Comparison of ENCODE assay signal across 9 cellular contexts in genomic region chr15:29747837-29748417, GRCh38.
DNase-seq lines count a peak whose midpoint lies in the region; ATAC-seq, FAIRE-seq and TF ChIP-seq lines count a peak whose summit lies in the region.
"Had no signal": no experiment of that assay in that cellular context is flagged by ENCODE, and none has a peak within 500 bp of the region (broad histone marks: within the 10 kb centered on the region; RNA-seq: fewer than 3 reads in every experiment).

No MANE protein-coding gene starts in this region.

- WGBS in heart right ventricle, 2 donors: 60 to 71% methylated on average over 3 of the region's 3 CpGs
- 86% methylated on average over 3 of the region's 3 CpGs for WGBS in hepatocyte (ENCODE audit: low lambda C conversion rate, missing lambda C conversion rate)

- no peak overlapping the region for H3K4me3 ChIP-seq in heart right ventricle
- H3K4me3 ChIP-seq in hepatocyte: no peak overlapping the region
- H3K4me3 ChIP-seq in mucosa of descending colon: no peak overlapping the region

- H3K27me3 ChIP-seq in heart right ventricle (no peaks in the 10 kb centered on the region), hepatocyte (no peaks in the 10 kb centered on the region)

- H3K9me3 ChIP-seq in heart right ventricle: no peaks in the 10 kb centered on the region
- no peaks in the 10 kb centered on the region for H3K9me3 ChIP-seq in hepatocyte (ENCODE audit: low read depth)
- no peaks in the 10 kb centered on the region for H3K9me3 ChIP-seq in mucosa of descending colon

- intact Hi-C loops in heart right ventricle (cut with DNase I): loop anchor here in 9 of 10 donors (1.0 to 10.0 kb wide), 7 partner anchors 74 to 187 kb away; partner anchors contain the start of gene TJP1 (in 2 of the 9)
- intact Hi-C loops in Right ventricle myocardium inferior (cut with DNase I): no loop called here
- intact Hi-C loops in mucosa of descending colon (cut with DNase I, micrococcal nuclease): no loop called here

- H4K20me1 ChIP-seq in hepatocyte (ENCODE audit: insufficient read depth, poor library complexity, severe bottlenecking): no peaks in the 10 kb centered on the region

- H3K4me1 ChIP-seq in heart right ventricle: peaks cover 0 to 33% (median 12%) of the 10 kb centered on the region in 9 donors
- H3K4me1 ChIP-seq in hepatocyte (ENCODE audit: insufficient read depth): no peaks in the 10 kb centered on the region
- H3K4me1 ChIP-seq in mucosa of descending colon (ENCODE audit: low read depth): no peaks in the 10 kb centered on the region

- peaks cover 0 to 73% (median 0%) of the 10 kb centered on the region in 9 donors for H3K36me3 ChIP-seq in heart right ventricle
- no peaks in the 10 kb centered on the region for H3K36me3 ChIP-seq in hepatocyte (replicated peaks; ENCODE audit: insufficient read depth, low read depth)
- no peaks in the 10 kb centered on the region for H3K36me3 ChIP-seq in mucosa of descending colon (ENCODE audit: low read depth)

- ATAC-seq in heart right ventricle (no peak), Right ventricle myocardium inferior (no peak), mucosa of descending colon (no peak)

- no peaks in the 10 kb centered on the region for H3K9me2 ChIP-seq in hepatocyte (replicated peaks; ENCODE audit: insufficient read depth)

- no peak overlapping the region for H3K4me2 ChIP-seq in hepatocyte

- peak; percentile 74 for FAIRE-seq in TTC549 (lab: Jason Lieb, UNC)

- H3K79me2 ChIP-seq in hepatocyte: peaks cover 7% of the 10 kb centered on the region

- no peak for DNase-seq in heart right ventricle
- no peak for DNase-seq in Right ventricle myocardium inferior (ENCODE audit: missing footprints)
- no peak for DNase-seq in hepatocyte (ENCODE audit: low spot score)
- no peak for DNase-seq in CD1c-positive myeloid dendritic cell (ENCODE audit: extremely low spot score)
- DNase-seq in mucosa of descending colon: no peak
- no peak for DNase-seq in NCI-H2029 treated with DMSO at 0.1 percent for 48 hours (lab: John Stamatoyannopoulos, UW)
- no peak for DNase-seq in activated CD4-positive, alpha-beta T cell treated with anti-CD3 and anti-CD28 coated beads for 4 hours
- DNase-seq: activated naive CD4-positive, alpha-beta T cell treated with Interleukin-2 at 50 U/mL for 16 hours had no signal

- peak; percentile 19 to 72 (median 49) for TF ChIP-seq CTCF in heart right ventricle (IDR thresholded peaks at IDR 0.05)
- peak; percentile 66 for TF ChIP-seq CTCF in hepatocyte (IDR thresholded peaks at IDR 0.05; ENCODE audit: poor library complexity)
- no peak for TF ChIP-seq CTCF in mucosa of descending colon (IDR thresholded peaks at IDR 0.05)

- H3K27ac ChIP-seq in heart right ventricle: no peak overlapping the region
- no peak overlapping the region for H3K27ac ChIP-seq in hepatocyte

- H2AFZ ChIP-seq in hepatocyte: no peak overlapping the region

Comparison
In these comparisons a context has a peak if more than half of its experiments do, and no peak if none do; other contexts are left out.
1. intact Hi-C loops: an anchor here in heart right ventricle (1.0 to 10.0 kb wide); none called in Right ventricle myocardium inferior and mucosa of descending colon.